In the genomic region with DNA sequence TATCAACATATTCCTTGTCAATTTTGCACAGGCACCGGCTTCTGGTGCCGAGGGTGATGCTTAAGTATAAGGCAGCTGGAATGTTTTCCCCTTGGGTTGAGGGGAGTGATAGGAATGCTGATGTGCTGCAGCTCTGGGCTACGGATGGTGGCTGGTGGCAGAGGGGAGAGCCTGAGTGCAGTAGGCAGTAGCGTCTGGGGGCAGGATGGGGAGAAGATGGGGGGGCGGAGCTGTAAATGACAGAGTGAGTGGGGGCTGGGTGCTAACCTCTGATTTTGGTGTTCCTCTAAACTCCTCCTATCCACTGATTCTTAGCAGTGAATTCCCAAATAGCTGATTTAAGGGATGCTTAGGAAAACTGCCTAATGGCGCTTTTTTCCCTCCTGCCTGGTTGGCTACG, we compare ENCODE assay signal across 24 cellular contexts. TPM values are rescaled to one million over a fixed set of nuclear protein-coding genes. Genes with fewer than 3 reads are reported as not detected.
"Had no signal": no experiment of that assay in that cellular context is flagged by ENCODE, and none has a peak within 500 bp of the region (broad histone marks: within the 10 kb centered on the region; RNA-seq: fewer than 3 reads in every experiment).

No MANE protein-coding gene starts in this region.

- H3K4me3 ChIP-seq: MG63, PC-9 had no signal

- H3K4me1 Mint-ChIP-seq: activated B cell treated with CpG ODN at 0.5 μM for 24 hours; activated CD4-positive, alpha-beta T cell treated with anti-CD3 and anti-CD28 coated beads, Interleukin-2, amount 10 ng/mL, durations not matched to agents 24 days and 14 days; activated CD8-positive, alpha-beta memory T cell treated with anti-CD3 and anti-CD28 coated beads, Interleukin-2, amount 10 ng/mL, durations not matched to agents 7 days and 5 days; activated naive CD8-positive, alpha-beta T cell treated with anti-CD3 and anti-CD28 coated beads, Interleukin-2, amount 50 U/mL, for 24 hours had no signal

- H3K36me3 Mint-ChIP-seq: activated naive CD4-positive, alpha-beta T cell treated with anti-CD3 and anti-CD28 coated beads, Interleukin-2, amount 50 U/mL, for 72 hours had no signal

- H3K36me3 ChIP-seq: MG63 had no signal

- FAIRE-seq: astrocyte had no signal

- H3K9ac ChIP-seq: KMS-11 had no signal

- H3K9me3 Mint-ChIP-seq: activated CD4-positive, alpha-beta T cell treated with anti-CD3 and anti-CD28 coated beads, Interleukin-2, amount 10 ng/mL, durations not matched to agents 24 days and 14 days; activated T-helper 1 cell treated with anti-CD3 and anti-CD28 coated beads, Interleukin-12 subunit alpha, Interleukin-12 subunit beta, Interleukin-2, Interleukin-4 antibody, amounts not matched to agents 30 ng/mL and 10 ng/mL and 1 ng/mL, durations not matched to agents 14 hours and 24 hours and 36 hours; T-helper 1 cell treated with Interleukin-12 subunit alpha and Interleukin-12 subunit beta and Interleukin-4 antibody, amounts not matched to agents 30 μg/mL and 1 μg/mL, for 36 hours had no signal

- H3K27ac ChIP-seq: KMS-11, PC-9 had no signal

- H3K27me3 Mint-ChIP-seq: brain had no signal

- DNase-seq: activated B cell treated with CpG ODN at 0.5 μM for 24 hours; activated CD4-positive, alpha-beta T cell treated with anti-CD3 and anti-CD28 coated beads for 1 hour; activated CD4-positive, alpha-beta T cell treated with anti-CD3 and anti-CD28 coated beads, Interleukin-2, amount 10 ng/mL, durations not matched to agents 24 days and 14 days; activated CD4-positive, alpha-beta T cell treated with anti-CD3 and anti-CD28 coated beads, Interleukin-2, amount 50 U/mL, for 48 hours; activated CD8-positive, alpha-beta memory T cell treated with anti-CD3 and anti-CD28 coated beads, Interleukin-2, amount 10 ng/mL, durations not matched to agents 7 days and 5 days; activated effector memory CD4-positive, alpha-beta T cell treated with anti-CD3 and anti-CD28 coated beads, Interleukin-2, amount 50 U/mL, for 16 hours; activated naive CD4-positive, alpha-beta T cell treated with Interleukin-2 at 50 U/mL for 16 hours; activated naive CD8-positive, alpha-beta T cell treated with anti-CD3 and anti-CD28 coated beads, Interleukin-2, amount 50 U/mL, for 24 hours; activated T-cell treated with anti-CD3 and anti-CD28 coated beads, Interleukin-2, amount 50 U/mL, for 24 hours; amniotic stem cell; MG63; NCI-H1105 treated with DMSO at 0.1 percent for 48 hours; NCI-H1436 treated with DMSO at 0.1 percent for 48 hours; NCI-H187; NCI-H2081 treated with DMSO at 0.1 percent for 48 hours; NCI-H446; PC-9; SHP77 treated with DMSO at 0.1 percent for 48 hours had no signal

- H3K4me2 ChIP-seq: KMS-11, PC-9 had no signal

- ATAC-seq: activated CD8-positive, alpha-beta memory T cell treated with anti-CD3 and anti-CD28 coated beads, Interleukin-2, amount 10 ng/mL, durations not matched to agents 7 days and 5 days; activated naive CD4-positive, alpha-beta T cell treated with anti-CD3 and anti-CD28 coated beads, Interleukin-2, amount 50 U/mL, for 72 hours; activated naive CD8-positive, alpha-beta T cell treated with anti-CD3 and anti-CD28 coated beads, Interleukin-2, amount 50 U/mL, for 24 hours had no signal

- H3K27ac Mint-ChIP-seq: activated B cell treated with CpG ODN at 0.5 μM for 24 hours; activated CD4-positive, alpha-beta T cell treated with anti-CD3 and anti-CD28 coated beads, Interleukin-2, amount 10 ng/mL, durations not matched to agents 24 days and 14 days; activated CD8-positive, alpha-beta memory T cell treated with anti-CD3 and anti-CD28 coated beads, Interleukin-2, amount 10 ng/mL, durations not matched to agents 7 days and 5 days; activated naive CD4-positive, alpha-beta T cell treated with anti-CD3 and anti-CD28 coated beads, Interleukin-2, amount 50 U/mL, for 72 hours; activated naive CD8-positive, alpha-beta T cell treated with anti-CD3 and anti-CD28 coated beads, Interleukin-2, amount 50 U/mL, for 24 hours; activated T-cell treated with anti-CD3 and anti-CD28 coated beads, Interleukin-2, amount 50 U/mL, for 24 hours; activated T-helper 1 cell treated with anti-CD3 and anti-CD28 coated beads, Interleukin-12 subunit alpha, Interleukin-12 subunit beta, Interleukin-2, Interleukin-4 antibody, amounts not matched to agents 30 ng/mL and 10 ng/mL and 1 ng/mL, durations not matched to agents 14 hours and 24 hours and 36 hours; T-helper 1 cell treated with Interleukin-12 subunit alpha and Interleukin-12 subunit beta and Interleukin-4 antibody, amounts not matched to agents 30 μg/mL and 1 μg/mL, for 36 hours had no signal

- H3K4me3 Mint-ChIP-seq: activated B cell treated with CpG ODN at 0.5 μM for 24 hours; activated CD4-positive, alpha-beta T cell treated with anti-CD3 and anti-CD28 coated beads, Interleukin-2, amount 10 ng/mL, durations not matched to agents 24 days and 14 days; activated CD8-positive, alpha-beta memory T cell treated with anti-CD3 and anti-CD28 coated beads, Interleukin-2, amount 10 ng/mL, durations not matched to agents 7 days and 5 days; activated naive CD8-positive, alpha-beta T cell treated with anti-CD3 and anti-CD28 coated beads, Interleukin-2, amount 50 U/mL, for 24 hours; activated T-cell treated with anti-CD3 and anti-CD28 coated beads, Interleukin-2, amount 50 U/mL, for 24 hours; activated T-helper 1 cell treated with anti-CD3 and anti-CD28 coated beads, Interleukin-12 subunit alpha, Interleukin-12 subunit beta, Interleukin-2, Interleukin-4 antibody, amounts not matched to agents 30 ng/mL and 10 ng/mL and 1 ng/mL, durations not matched to agents 14 hours and 24 hours and 36 hours; T-helper 1 cell treated with Interleukin-12 subunit alpha and Interleukin-12 subunit beta and Interleukin-4 antibody, amounts not matched to agents 30 μg/mL and 1 μg/mL, for 36 hours had no signal

- H2AFZ ChIP-seq: PC-9 had no signal

RNA-seq across cellular contexts. Expression of a gene that starts 20.8 kb away (rescaled TPM):
- total RNA-seq: activated B cell treated with CpG ODN at 0.5 μM for 24 hours; activated CD4-positive, alpha-beta T cell treated with anti-CD3 and anti-CD28 coated beads, Interleukin-2, amount 10 ng/mL, durations not matched to agents 24 days and 14 days; activated CD8-positive, alpha-beta memory T cell treated with anti-CD3 and anti-CD28 coated beads, Interleukin-2, amount 10 ng/mL, durations not matched to agents 7 days and 5 days; activated T-helper 1 cell treated with anti-CD3 and anti-CD28 coated beads, Interleukin-12 subunit alpha, Interleukin-12 subunit beta, Interleukin-2, Interleukin-4 antibody, amounts not matched to agents 30 ng/mL and 10 ng/mL and 1 ng/mL, durations not matched to agents 14 hours and 24 hours and 36 hours had no signal
